Comparison of ENCODE assay signal across 27 cellular contexts in the genomic region with DNA sequence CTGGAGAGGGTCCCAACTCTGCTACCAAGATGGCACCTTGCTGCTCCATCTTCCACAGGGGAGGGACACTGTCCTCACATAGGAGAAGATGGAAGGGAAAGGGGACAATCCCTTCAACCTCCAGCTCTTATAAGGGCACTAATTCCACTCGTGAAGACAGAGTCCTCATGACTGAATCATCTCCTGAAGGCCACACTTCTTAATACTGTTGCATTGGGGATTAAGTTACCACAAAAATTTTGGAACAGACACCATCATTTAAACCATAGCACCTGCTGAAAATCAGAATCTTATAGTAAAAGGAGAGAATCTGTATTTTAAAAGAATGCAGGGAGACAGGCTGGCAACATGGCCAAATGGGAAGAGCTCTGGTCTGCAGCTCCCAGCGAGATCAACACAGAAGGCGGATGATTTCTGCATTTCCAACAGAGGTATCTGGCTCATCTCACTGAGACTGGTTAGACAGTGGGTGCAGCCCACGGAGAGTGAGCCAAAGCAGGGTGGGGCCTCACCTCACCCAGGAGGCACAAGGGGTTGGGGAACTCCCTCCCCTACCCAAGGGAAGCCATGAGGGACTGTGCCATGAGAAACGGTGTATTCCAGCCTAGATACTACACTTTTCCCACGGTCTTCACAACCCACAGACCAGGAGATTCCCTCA.
DNase-seq lines count a peak whose midpoint lies in the region; ATAC-seq and TF ChIP-seq lines count a peak whose summit lies in the region.
"Had no signal": no experiment of that assay in that cellular context is flagged by ENCODE, and none has a peak within 500 bp of the region (broad histone marks: within the 10 kb centered on the region; RNA-seq: fewer than 3 reads in every experiment).

No MANE protein-coding gene starts in this region.

- CTCF ChIA-PET in CD8-positive, alpha-beta memory T cell (lab: Charles Lee) = no interaction called here

- TF ChIP-seq POLR2A in NB4 (IDR thresholded peaks at IDR 0.05; ENCODE audit: extremely low read depth, insufficient read length) = no peak

- no peaks in the 10 kb centered on the region for H3K36me3 ChIP-seq in CD8-positive, alpha-beta memory T cell (ENCODE audit: insufficient read depth, low read length)
- H3K36me3 ChIP-seq: adrenal gland, brain microvascular endothelial cell, right atrium auricular region had no signal

- H3K27ac ChIP-seq in CD8-positive, alpha-beta memory T cell (ENCODE audit: low read depth, low read length) = no peak overlapping the region
- H3K27ac ChIP-seq: adrenal gland, brain microvascular endothelial cell, right atrium auricular region, RWPE1 had no signal

- peaks cover 23% of the 10 kb centered on the region for H3K4me1 ChIP-seq in CD8-positive, alpha-beta memory T cell (ENCODE audit: insufficient read depth, low read length)
- H3K4me1 ChIP-seq: adrenal gland had no signal

- peak overlapping the region in 1 of 2 donors; percentile 66 for H3K27ac Mint-ChIP-seq in natural killer cell
- no peak overlapping the region for H3K27ac Mint-ChIP-seq in natural killer cell treated with Interleukin-12 subunit alpha and Interleukin-12 subunit beta and Interleukin-15 and Interleukin-18, amount 100 ng/mL, for 72 hours
- H3K27ac Mint-ChIP-seq in stimulated activated effector memory CD8-positive, alpha-beta T cell treated with anti-CD3 and anti-CD28 coated beads, Interleukin-12 subunit alpha, Interleukin-12 subunit beta, amount 100 ng/mL, for 72 hours = peak overlapping the region; percentile 55
- peak overlapping the region in 4 of 8 donors; percentile 17 to 64 (median 37) for H3K27ac Mint-ChIP-seq in CD8-positive, alpha-beta memory T cell
- H3K27ac Mint-ChIP-seq: stimulated activated memory B cell treated with anti-CD40 and anti-IgM and Interleukin-4, amounts not matched to agents 10 μg/mL and 1 μg/mL and 100 μg/mL, for 72 hours had no signal

- no peaks in the 10 kb centered on the region for H3K27me3 ChIP-seq in CD8-positive, alpha-beta memory T cell (ENCODE audit: insufficient read depth, low read length, poor library complexity, severe bottlenecking)
- H3K27me3 ChIP-seq: adrenal gland, brain microvascular endothelial cell, right atrium auricular region had no signal

- H3K4me1 Mint-ChIP-seq in natural killer cell = peaks cover 27 to 42% of the 10 kb centered on the region in 2 donors
- H3K4me1 Mint-ChIP-seq in natural killer cell treated with Interleukin-12 subunit alpha and Interleukin-12 subunit beta and Interleukin-15 and Interleukin-18, amount 100 ng/mL, for 72 hours (ENCODE audit: low read depth in 2 of 2) = peaks cover 21 to 23% of the 10 kb centered on the region in 2 donors
- H3K4me1 Mint-ChIP-seq in stimulated activated effector memory CD8-positive, alpha-beta T cell treated with anti-CD3 and anti-CD28 coated beads, Interleukin-12 subunit alpha, Interleukin-12 subunit beta, amount 100 ng/mL, for 72 hours = peaks cover 15% of the 10 kb centered on the region
- peaks cover 24 to 36% (median 33%) of the 10 kb centered on the region in 3 donors for H3K4me1 Mint-ChIP-seq in CD8-positive, alpha-beta memory T cell
- H3K4me1 Mint-ChIP-seq: stimulated activated memory B cell treated with anti-CD40 and anti-IgM and Interleukin-4, amounts not matched to agents 10 μg/mL and 1 μg/mL and 100 μg/mL, for 72 hours had no signal

- no peak for TF ChIP-seq CTCF in natural killer cell (IDR thresholded peaks at IDR 0.05)
- TF ChIP-seq CTCF in NB4 (IDR thresholded peaks at IDR 0.05; ENCODE audit: low read depth, low read length) = no peak
- no peak for TF ChIP-seq CTCF in fibroblast of villous mesenchyme (IDR thresholded peaks at IDR 0.05; ENCODE audit: insufficient read depth, low read depth, low read length)

- intact Hi-C loops in natural killer cell (cut with micrococcal nuclease) = loop anchor here (10.0 kb wide), 1 partner anchor 88 kb away; no protein-coding TSS in a partner anchor

- H3K27me3 Mint-ChIP-seq in natural killer cell (ENCODE audit: low read depth in 2 of 2) = no peaks in the 10 kb centered on the region
- no peaks in the 10 kb centered on the region for H3K27me3 Mint-ChIP-seq in natural killer cell treated with Interleukin-12 subunit alpha and Interleukin-12 subunit beta and Interleukin-15 and Interleukin-18, amount 100 ng/mL, for 72 hours
- H3K27me3 Mint-ChIP-seq in CD8-positive, alpha-beta memory T cell = peaks cover 5 to 7% of the 10 kb centered on the region in 2 donors

- H3K4me3 ChIP-seq in NB4 (ENCODE audit: low read depth, low read length) (no peak overlapping the region), fibroblast of villous mesenchyme (ENCODE audit: low read depth, low read length) (no peak overlapping the region)
- no peak overlapping the region for H3K4me3 ChIP-seq in CD8-positive, alpha-beta memory T cell (ENCODE audit: low read length)
- H3K4me3 ChIP-seq: adrenal gland, K562, right atrium auricular region had no signal

- DNase-seq in natural killer cell (no peak), NB4 (ENCODE audit: low read depth) (peak; percentile 14), fibroblast of villous mesenchyme (ENCODE audit: low read depth) (peak; percentile 42)
- DNase-seq in natural killer cell treated with Interleukin-12 subunit alpha and Interleukin-12 subunit beta and Interleukin-15 and Interleukin-18, amount 100 ng/mL, for 72 hours (ENCODE audit: low spot score) = no peak
- DNase-seq in stimulated activated effector memory CD8-positive, alpha-beta T cell treated with anti-CD3 and anti-CD28 coated beads, Interleukin-12 subunit alpha, Interleukin-12 subunit beta, amount 100 ng/mL, for 72 hours (ENCODE audit: low spot score in 2 of 2) = no peak
- no peak for DNase-seq in CD8-positive, alpha-beta memory T cell
- DNase-seq: activated CD8-positive, alpha-beta memory T cell treated with anti-CD3 and anti-CD28 coated beads for 24 hours; activated gamma-delta T cell treated with Interleukin-2 at 50 U/mL for 16 hours; adrenal gland; brain microvascular endothelial cell; EL; glutamatergic neuron; H7; midbrain; NCI-H1417 treated with DMSO at 0.1 percent for 48 hours; NCI-H2081; NCI-H345; NCI-H774; stimulated activated CD4-positive, alpha-beta T cell treated with anti-CD3 and anti-CD28 coated beads, Interleukin-4, amount 100 ng/mL, for 24 hours; T-helper 1 cell had no signal

- peak overlapping the region; percentile 55 for H3K4me3 Mint-ChIP-seq in natural killer cell
- no peak overlapping the region for H3K4me3 Mint-ChIP-seq in natural killer cell treated with Interleukin-12 subunit alpha and Interleukin-12 subunit beta and Interleukin-15 and Interleukin-18, amount 100 ng/mL, for 72 hours
- no peak overlapping the region for H3K4me3 Mint-ChIP-seq in stimulated activated effector memory CD8-positive, alpha-beta T cell treated with anti-CD3 and anti-CD28 coated beads, Interleukin-12 subunit alpha, Interleukin-12 subunit beta, amount 100 ng/mL, for 72 hours
- H3K4me3 Mint-ChIP-seq in CD8-positive, alpha-beta memory T cell = no peak overlapping the region
- H3K4me3 Mint-ChIP-seq: stimulated activated memory B cell treated with anti-CD40 and anti-IgM and Interleukin-4, amounts not matched to agents 10 μg/mL and 1 μg/mL and 100 μg/mL, for 72 hours had no signal

- POLR2A ChIA-PET in CD8-positive, alpha-beta memory T cell (lab: Charles Lee) = no interaction called here

- H3K9me3 ChIP-seq in CD8-positive, alpha-beta memory T cell (ENCODE audit: low read length) = no peaks in the 10 kb centered on the region
- H3K9me3 ChIP-seq: adrenal gland, right atrium auricular region had no signal

- ATAC-seq in natural killer cell (no peak), GM21390 (IDR thresholded peaks at IDR 0.05; ENCODE audit: unreplicated experiment) (no peak), HG02870 (IDR thresholded peaks at IDR 0.05; ENCODE audit: unreplicated experiment) (no peak)
- no peak for ATAC-seq in natural killer cell treated with Interleukin-12 subunit alpha and Interleukin-12 subunit beta and Interleukin-15 and Interleukin-18, amount 100 ng/mL, for 72 hours
- no peak for ATAC-seq in stimulated activated effector memory CD8-positive, alpha-beta T cell treated with anti-CD3 and anti-CD28 coated beads, Interleukin-12 subunit alpha, Interleukin-12 subunit beta, amount 100 ng/mL, for 72 hours
- ATAC-seq: activated CD4-positive, CD25-positive, alpha-beta regulatory T cell treated with anti-CD3 and anti-CD28 coated beads, Interleukin-2, amount 50 U/mL, for 24 hours; K562; stimulated activated memory B cell treated with anti-CD40 and anti-IgM and Interleukin-4, amounts not matched to agents 10 μg/mL and 1 μg/mL and 100 μg/mL, for 72 hours had no signal

- peaks cover 0 to 2% of the 10 kb centered on the region in 2 donors for H3K9me3 Mint-ChIP-seq in natural killer cell
- peaks cover 4% of the 10 kb centered on the region for H3K9me3 Mint-ChIP-seq in natural killer cell treated with Interleukin-12 subunit alpha and Interleukin-12 subunit beta and Interleukin-15 and Interleukin-18, amount 100 ng/mL, for 72 hours
- H3K9me3 Mint-ChIP-seq in stimulated activated effector memory CD8-positive, alpha-beta T cell treated with anti-CD3 and anti-CD28 coated beads, Interleukin-12 subunit alpha, Interleukin-12 subunit beta, amount 100 ng/mL, for 72 hours = peaks cover 3% of the 10 kb centered on the region
- peaks cover 0 to 3% (median 1%) of the 10 kb centered on the region in 5 donors for H3K9me3 Mint-ChIP-seq in CD8-positive, alpha-beta memory T cell

- H3K36me3 Mint-ChIP-seq in natural killer cell = peaks cover 6% of the 10 kb centered on the region
- peaks cover 20% of the 10 kb centered on the region for H3K36me3 Mint-ChIP-seq in natural killer cell treated with Interleukin-12 subunit alpha and Interleukin-12 subunit beta and Interleukin-15 and Interleukin-18, amount 100 ng/mL, for 72 hours
- no peaks in the 10 kb centered on the region for H3K36me3 Mint-ChIP-seq in stimulated activated effector memory CD8-positive, alpha-beta T cell treated with anti-CD3 and anti-CD28 coated beads, Interleukin-12 subunit alpha, Interleukin-12 subunit beta, amount 100 ng/mL, for 72 hours
- peaks cover 0 to 16% (median 6%) of the 10 kb centered on the region in 3 donors for H3K36me3 Mint-ChIP-seq in CD8-positive, alpha-beta memory T cell
- H3K36me3 Mint-ChIP-seq: stimulated activated memory B cell treated with anti-CD40 and anti-IgM and Interleukin-4, amounts not matched to agents 10 μg/mL and 1 μg/mL and 100 μg/mL, for 72 hours had no signal

Comparison
In these comparisons a context has a peak if more than half of its experiments do, and no peak if none do; other contexts are left out.
1. DNase-seq: peak in NB4 (single experiment) and fibroblast of villous mesenchyme (single experiment); none in natural killer cell (single experiment), natural killer cell treated with Interleukin-12 subunit alpha and Interleukin-12 subunit beta and Interleukin-15 and Interleukin-18, amount 100 ng/mL, for 72 hours (single experiment), stimulated activated effector memory CD8-positive, alpha-beta T cell treated with anti-CD3 and anti-CD28 coated beads, Interleukin-12 subunit alpha, Interleukin-12 subunit beta, amount 100 ng/mL, for 72 hours (0 of 2) and CD8-positive, alpha-beta memory T cell (0 of 5).